In the genomic region with DNA sequence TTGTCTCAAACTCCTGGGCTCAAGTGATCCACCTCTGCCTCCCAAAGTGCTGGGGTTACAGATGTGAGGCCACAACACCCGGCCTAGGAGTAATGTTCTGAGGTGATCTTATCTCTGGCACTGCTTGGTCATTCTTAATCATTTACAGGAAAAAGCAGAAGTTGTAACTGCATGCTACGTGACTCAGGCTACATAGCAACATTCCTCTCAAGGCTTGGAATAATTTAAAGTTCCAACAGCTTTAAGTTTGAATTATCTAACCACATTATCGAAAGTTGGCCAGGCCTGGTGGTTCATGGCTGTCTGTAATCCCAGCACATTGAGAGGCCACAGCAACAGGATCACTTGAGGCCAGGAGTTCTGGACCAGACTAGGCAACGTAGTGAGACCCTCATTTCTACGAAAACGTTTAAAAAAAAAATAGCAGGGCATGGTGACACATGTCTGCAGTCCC, we compare ENCODE assay signal across 9 cellular contexts. TPM values are rescaled to one million over a fixed set of nuclear protein-coding genes. Genes with fewer than 3 reads are reported as not detected.
DNase-seq lines count a peak whose midpoint lies in the region; ATAC-seq, FAIRE-seq and TF ChIP-seq lines count a peak whose summit lies in the region.
"Had no signal": no experiment of that assay in that cellular context is flagged by ENCODE, and none has a peak within 500 bp of the region (broad histone marks: within the 10 kb centered on the region; RNA-seq: fewer than 3 reads in every experiment).

No MANE protein-coding gene starts in this region.

- dilution Hi-C loops in endothelial cell of umbilical vein (cut with MboI; ENCODE audit: extremely low pct_ligation_motif_present, low sequenced_read_pairs), result no loop called here

- TF ChIP-seq CTCF in endothelial cell of umbilical vein (IDR thresholded peaks at IDR 0.05; ENCODE audit: extremely low read depth in 1 of 2, insufficient read depth in 1 of 2, low read depth in 1 of 2, low read length in 2 of 2) (no peak), retinal pigment epithelial cell (conservative IDR thresholded peaks at IDR 0.05; ENCODE audit: low read depth, low read length) (no peak)

- POLR2A ChIA-PET in endothelial cell of umbilical vein (lab: Charles Lee), result interaction anchor here (0.6 to 1.5 kb wide), 3 partner anchors 59 to 1415 kb away, joined by 3 to 5 read pairs (median 3); partner anchors contain the start of genes B3GNT8 and DMAC2

- no peak overlapping the region for H2BK15ac ChIP-seq in mesendoderm (replicated peaks; ENCODE audit: low read depth)

- no peak for TF ChIP-seq POLR2A in endothelial cell of umbilical vein (IDR thresholded peaks at IDR 0.05; ENCODE audit: low read depth, low read length)

- H3K56ac ChIP-seq in mesendoderm (ENCODE audit: low read length), result no peak overlapping the region

- CTCF ChIA-PET in endothelial cell of umbilical vein (lab: Charles Lee), result interaction anchor here (0.9 to 1.6 kb wide), 7 partner anchors 11 to 63 kb away, joined by 3 to 7 read pairs (median 4); no protein-coding TSS in a partner anchor

- no TSS peak for BruUV-seq in endothelial cell of umbilical vein (replicated peaks; lab: Mats Ljungman, UMichigan)

- no peak for ATAC-seq in HG02840 (IDR thresholded peaks at IDR 0.05; ENCODE audit: low FRiP score, unreplicated experiment)

- H3K18ac ChIP-seq in mesendoderm (ENCODE audit: low read length), result no peak overlapping the region

- no peaks in the 10 kb centered on the region for H3K36me3 ChIP-seq in endothelial cell of umbilical vein (ENCODE audit: control insufficient read depth in 2 of 2, extremely low read depth in 1 of 2, insufficient read depth in 2 of 2, low read length in 2 of 2)
- no peaks in the 10 kb centered on the region for H3K36me3 ChIP-seq in mesendoderm (ENCODE audit: control insufficient read depth, insufficient read depth, low read length)
- H3K36me3 ChIP-seq: prostate gland had no signal

- no peak overlapping the region for H2BK120ac ChIP-seq in mesendoderm (ENCODE audit: low read depth, low read length)

- H3K4me1 ChIP-seq in endothelial cell of umbilical vein (ENCODE audit: control insufficient read depth, extremely low read depth, insufficient read depth, low read length) (peaks cover 20% of the 10 kb centered on the region), mesendoderm (ENCODE audit: control insufficient read depth, low read depth, low read length) (peaks cover 3% of the 10 kb centered on the region)

- H3K27me3 ChIP-seq in endothelial cell of umbilical vein (ENCODE audit: control insufficient read depth in 2 of 2, insufficient read depth in 2 of 2, low read length in 2 of 2), result no peaks in the 10 kb centered on the region
- no peaks in the 10 kb centered on the region for H3K27me3 ChIP-seq in mesendoderm (ENCODE audit: insufficient read depth, low read length, poor library complexity)

- no peak overlapping the region for H2AK5ac ChIP-seq in mesendoderm (ENCODE audit: low read length)

- peak overlapping the region; percentile 64 for H2AFZ ChIP-seq in endothelial cell of umbilical vein (ENCODE audit: low read depth, low read length)

- H3K23ac ChIP-seq in mesendoderm (ENCODE audit: low read length), result no peak overlapping the region

- H4K5ac ChIP-seq in mesendoderm (ENCODE audit: low read length), result no peak overlapping the region

- H3K79me2 ChIP-seq in endothelial cell of umbilical vein (ENCODE audit: control insufficient read depth, insufficient read depth, low read length) (peaks cover 32% of the 10 kb centered on the region), mesendoderm (ENCODE audit: control insufficient read depth, insufficient read depth, low read length) (no peaks in the 10 kb centered on the region)

- H3K79me1 ChIP-seq in mesendoderm (ENCODE audit: low read length), result peaks cover 4% of the 10 kb centered on the region

- H4K8ac ChIP-seq in mesendoderm (ENCODE audit: low read depth, low read length), result no peak overlapping the region

- no CpG with 5 or more reads among the region's 6 CpGs for WGBS in mesendoderm (ENCODE audit: extremely low coverage, insufficient coverage, low lambda C conversion rate)

- no peak overlapping the region for H2BK5ac ChIP-seq in mesendoderm (ENCODE audit: low read length)

- intact Hi-C loops in endothelial cell of umbilical vein (cut with micrococcal nuclease), result no loop called here

- no peaks in the 10 kb centered on the region for H4K20me1 ChIP-seq in endothelial cell of umbilical vein (replicated peaks; ENCODE audit: control insufficient read depth, extremely low read depth, insufficient read depth, low read length)

- H3K9me3 ChIP-seq in endothelial cell of umbilical vein (replicated peaks; ENCODE audit: control insufficient read depth, insufficient read depth, low read length), result no peaks in the 10 kb centered on the region
- H3K9me3 ChIP-seq: prostate gland had no signal

- no peak overlapping the region for H3K4me3 ChIP-seq in endothelial cell of umbilical vein (replicated peaks in 1 of 3; ENCODE audit: insufficient read depth in 1 of 3, low read depth in 1 of 3, low read length in 3 of 3)
- no peak overlapping the region for H3K4me3 ChIP-seq in retinal pigment epithelial cell (ENCODE audit: low read length)
- H3K4me3 ChIP-seq in mesendoderm (ENCODE audit: low read length), result no peak overlapping the region
- H3K4me3 ChIP-seq: prostate gland had no signal

- no peaks in the 10 kb centered on the region for H3K9me1 ChIP-seq in endothelial cell of umbilical vein (replicated peaks; ENCODE audit: control insufficient read depth, extremely low read depth, insufficient read depth, low read length)

- H3K9ac ChIP-seq in endothelial cell of umbilical vein (replicated peaks; ENCODE audit: extremely low read depth, insufficient read depth, low read length) (peak overlapping the region; percentile 28), mesendoderm (ENCODE audit: low read length) (no peak overlapping the region)

- FAIRE-seq in GM18507 (lab: Jason Lieb, UNC), result peak; percentile 93
- FAIRE-seq in endothelial cell of umbilical vein (lab: Jason Lieb, UNC), result peak; percentile 95

- H3K4me2 ChIP-seq in endothelial cell of umbilical vein (ENCODE audit: insufficient read depth, low read length) (peak overlapping the region; percentile 41), mesendoderm (ENCODE audit: low read length) (no peak overlapping the region)

- peak overlapping the region; percentile 94 for H3K27ac ChIP-seq in endothelial cell of umbilical vein (ENCODE audit: insufficient read depth, low read depth, low read length)
- no peak overlapping the region for H3K27ac ChIP-seq in mesendoderm (ENCODE audit: low read depth, low read length)
- H3K27ac ChIP-seq: prostate gland had no signal

- DNase-seq in GM18507 (ENCODE audit: extremely low spot score, insufficient read length, low read depth) (no peak), NOMO-1 treated with dmso at 0.1 percent for 144 hours (lab: John Stamatoyannopoulos, UW; ENCODE audit: unreplicated experiment) (peak; percentile 51), endothelial cell of umbilical vein (ENCODE audit: low read depth, low spot score) (peak; percentile 82), retinal pigment epithelial cell (ENCODE audit: low read depth) (peak; percentile 79), ecto neural progenitor cell (ENCODE audit: low spot score) (no peak), NCI-H1105 (lab: John Stamatoyannopoulos, UW) (no peak), mesendoderm (no peak)

- H3K4ac ChIP-seq in mesendoderm (ENCODE audit: low read depth, low read length), result no peak overlapping the region

RNA-seq across cellular contexts. Expression of gene B9D2, which starts 3.9 kb away (rescaled TPM):
- total RNA-seq in endothelial cell of umbilical vein, result 12.2 and 13.6 TPM in 2 replicates
- 23.9 and 28.4 TPM in 2 replicates for polyA plus RNA-seq in endothelial cell of umbilical vein
- polyA plus RNA-seq in endothelial cell of umbilical vein (2011; cell fraction: cytosol; rRNA removed), result 14.7 and 16.7 TPM in 2 replicates
- 8.2 and 9.1 TPM in 2 replicates for polyA plus RNA-seq in endothelial cell of umbilical vein (2011; cell fraction: nucleus; rRNA removed)
- 8.9 and 13.5 TPM in 2 replicates for polyA plus RNA-seq in endothelial cell of umbilical vein (2012)
- 3.0 and 3.8 TPM in 2 replicates for polyA minus RNA-seq in endothelial cell of umbilical vein
- polyA minus RNA-seq in endothelial cell of umbilical vein (2011; cell fraction: cytosol; rRNA and poly(A)+ RNA removed), result 2.3 TPM
- 2.4 and 2.6 TPM in 2 replicates for polyA minus RNA-seq in endothelial cell of umbilical vein (2011; cell fraction: nucleus; rRNA and poly(A)+ RNA removed)
- polyA plus RNA-seq in mesendoderm (2013, experiment 1 of 2), result 3.4 TPM
- polyA plus RNA-seq in mesendoderm (2013, experiment 2 of 2), result 3.5 TPM

RNA-seq across cellular contexts. Expression of gene TMEM91, which starts 8.5 kb away (rescaled TPM):
- 13.2 and 15.8 TPM in 2 replicates for total RNA-seq in endothelial cell of umbilical vein
- 9.0 and 12.0 TPM in 2 replicates for polyA plus RNA-seq in endothelial cell of umbilical vein
- 6.5 and 6.9 TPM in 2 replicates for polyA plus RNA-seq in endothelial cell of umbilical vein (2011; cell fraction: cytosol; rRNA removed)
- polyA plus RNA-seq in endothelial cell of umbilical vein (2011; cell fraction: nucleus; rRNA removed), result 23.0 and 25.8 TPM in 2 replicates
- 9.3 and 18.2 TPM in 2 replicates for polyA plus RNA-seq in endothelial cell of umbilical vein (2012)
- 5.6 and 11.3 TPM in 2 replicates for polyA minus RNA-seq in endothelial cell of umbilical vein
- polyA minus RNA-seq in endothelial cell of umbilical vein (2011; cell fraction: cytosol; rRNA and poly(A)+ RNA removed), result not detected
- polyA minus RNA-seq in endothelial cell of umbilical vein (2011; cell fraction: nucleus; rRNA and poly(A)+ RNA removed), result 10.9 and 15.4 TPM in 2 replicates
- polyA plus RNA-seq in mesendoderm (2013, experiment 1 of 2), result 3.0 TPM
- polyA plus RNA-seq in mesendoderm (2013, experiment 2 of 2), result 2.9 TPM

RNA-seq across cellular contexts. Expression of gene TGFB1, which starts 14.2 kb away (rescaled TPM):
- 250 and 294 TPM in 2 replicates for total RNA-seq in endothelial cell of umbilical vein
- polyA plus RNA-seq in endothelial cell of umbilical vein, result 57.7 and 64.4 TPM in 2 replicates
- polyA plus RNA-seq in endothelial cell of umbilical vein (2011; cell fraction: cytosol; rRNA removed), result 45.5 and 55.4 TPM in 2 replicates
- 60.3 and 98.2 TPM in 2 replicates for polyA plus RNA-seq in endothelial cell of umbilical vein (2011; cell fraction: nucleus; rRNA removed)
- polyA plus RNA-seq in endothelial cell of umbilical vein (2012), result 156 and 226 TPM in 2 replicates
- 39.1 and 71.3 TPM in 2 replicates for polyA minus RNA-seq in endothelial cell of umbilical vein
- 4.2 TPM for polyA minus RNA-seq in endothelial cell of umbilical vein (2011; cell fraction: cytosol; rRNA and poly(A)+ RNA removed)
- 35.5 and 47.3 TPM in 2 replicates for polyA minus RNA-seq in endothelial cell of umbilical vein (2011; cell fraction: nucleus; rRNA and poly(A)+ RNA removed)
- 36.8 TPM for polyA plus RNA-seq in mesendoderm (2013, experiment 1 of 2)
- 35.2 TPM for polyA plus RNA-seq in mesendoderm (2013, experiment 2 of 2)

RNA-seq across cellular contexts. Expression of gene EXOSC5, which starts 29.3 kb away (rescaled TPM):
- 13.8 and 14.0 TPM in 2 replicates for total RNA-seq in endothelial cell of umbilical vein
- 20.9 and 24.0 TPM in 2 replicates for polyA plus RNA-seq in endothelial cell of umbilical vein
- 20.1 and 23.0 TPM in 2 replicates for polyA plus RNA-seq in endothelial cell of umbilical vein (2011; cell fraction: cytosol; rRNA removed)
- polyA plus RNA-seq in endothelial cell of umbilical vein (2011; cell fraction: nucleus; rRNA removed), result 9.1 and 9.4 TPM in 2 replicates
- polyA plus RNA-seq in endothelial cell of umbilical vein (2012), result 16.0 and 19.5 TPM in 2 replicates
- polyA minus RNA-seq in endothelial cell of umbilical vein, result 3.8 and 5.5 TPM in 2 replicates
- polyA minus RNA-seq in endothelial cell of umbilical vein (2011; cell fraction: cytosol; rRNA and poly(A)+ RNA removed), result 19.0 TPM
- polyA minus RNA-seq in endothelial cell of umbilical vein (2011; cell fraction: nucleus; rRNA and poly(A)+ RNA removed), result 3.1 and 3.6 TPM in 2 replicates
- polyA plus RNA-seq in mesendoderm (2013, experiment 1 of 2), result 47.7 TPM
- 46.1 TPM for polyA plus RNA-seq in mesendoderm (2013, experiment 2 of 2)

RNA-seq across cellular contexts. Expression of gene BCKDHA, which starts 29.7 kb away (rescaled TPM):
- 12.9 and 16.5 TPM in 2 replicates for total RNA-seq in endothelial cell of umbilical vein
- polyA plus RNA-seq in endothelial cell of umbilical vein, result 50.4 and 63.6 TPM in 2 replicates
- 24.8 and 32.7 TPM in 2 replicates for polyA plus RNA-seq in endothelial cell of umbilical vein (2011; cell fraction: cytosol; rRNA removed)
- polyA plus RNA-seq in endothelial cell of umbilical vein (2011; cell fraction: nucleus; rRNA removed), result 20.3 and 25.9 TPM in 2 replicates
- polyA plus RNA-seq in endothelial cell of umbilical vein (2012), result 10.6 and 29.3 TPM in 2 replicates
- polyA minus RNA-seq in endothelial cell of umbilical vein, result 17.0 and 19.4 TPM in 2 replicates
- polyA minus RNA-seq in endothelial cell of umbilical vein (2011; cell fraction: cytosol; rRNA and poly(A)+ RNA removed), result 32.4 TPM
- 11.6 and 23.5 TPM in 2 replicates for polyA minus RNA-seq in endothelial cell of umbilical vein (2011; cell fraction: nucleus; rRNA and poly(A)+ RNA removed)
- polyA plus RNA-seq in mesendoderm (2013, experiment 1 of 2), result 22.8 TPM
- polyA plus RNA-seq in mesendoderm (2013, experiment 2 of 2), result 22.6 TPM

Comparison
In these comparisons a context has a peak if more than half of its experiments do, and no peak if none do; other contexts are left out.
1. DNase-seq: peak in NOMO-1 treated with dmso at 0.1 percent for 144 hours (single experiment), endothelial cell of umbilical vein (single experiment) and retinal pigment epithelial cell (single experiment); none in GM18507 (single experiment), ecto neural progenitor cell (single experiment), NCI-H1105 (single experiment) and mesendoderm (single experiment).